Comparison of ENCODE assay signal across 26 cellular contexts in the genomic region with DNA sequence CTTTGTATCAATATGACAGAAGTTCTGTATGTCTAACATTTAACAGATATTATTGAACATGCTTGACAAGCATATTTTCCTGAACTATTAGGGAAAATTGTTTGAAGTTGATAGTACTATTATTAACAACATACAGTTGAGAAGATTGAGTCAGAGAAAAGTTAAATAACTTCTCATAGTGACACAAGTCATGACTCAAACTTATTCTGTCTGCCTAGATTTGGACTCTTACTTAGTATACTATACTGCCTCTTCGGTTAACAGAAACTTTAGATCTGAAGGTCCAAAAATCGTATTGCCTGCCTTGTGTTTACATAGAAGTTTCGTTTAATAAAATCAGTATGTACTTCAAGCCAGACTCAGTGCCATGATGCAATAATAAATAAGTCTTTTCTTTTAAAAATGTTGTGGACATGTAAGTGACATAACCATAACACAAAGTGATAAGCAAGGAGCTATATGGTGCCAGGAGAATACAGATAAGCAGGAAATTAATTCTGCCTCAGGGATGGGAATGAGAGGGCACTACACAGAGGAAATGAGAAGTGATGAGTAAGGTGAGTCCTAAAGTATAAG. TPM values are rescaled to one million over a fixed set of nuclear protein-coding genes. Genes with fewer than 3 reads are reported as not detected.
"Had no signal": no experiment of that assay in that cellular context is flagged by ENCODE, and none has a peak within 500 bp of the region (broad histone marks: within the 10 kb centered on the region; RNA-seq: fewer than 3 reads in every experiment).

No MANE protein-coding gene starts in this region.

- H3K9ac ChIP-seq: parathyroid adenoma had no signal

- H3K4me1 Mint-ChIP-seq: naive thymus-derived CD4-positive, alpha-beta T cell; stimulated activated memory B cell treated with anti-CD40 and anti-IgM and Interleukin-4, amounts not matched to agents 10 μg/mL and 1 μg/mL and 100 μg/mL, for 72 hours had no signal

- H3K36me3 Mint-ChIP-seq: immature natural killer cell; naive thymus-derived CD4-positive, alpha-beta T cell; stimulated activated memory B cell treated with anti-CD40 and anti-IgM and Interleukin-4, amounts not matched to agents 10 μg/mL and 1 μg/mL and 100 μg/mL, for 72 hours had no signal

- H2AFZ ChIP-seq: parathyroid adenoma had no signal

- H3K27me3 Mint-ChIP-seq: stimulated activated memory B cell treated with anti-CD40 and anti-IgM and Interleukin-4, amounts not matched to agents 10 μg/mL and 1 μg/mL and 100 μg/mL, for 72 hours had no signal

- H3K4me1 ChIP-seq: esophagus squamous epithelium, parathyroid adenoma, prostate gland, spleen, tibial nerve, upper lobe of right lung, vagina had no signal

- H3K79me2 ChIP-seq: parathyroid adenoma had no signal

- H3K4me3 Mint-ChIP-seq: immature natural killer cell; naive thymus-derived CD4-positive, alpha-beta T cell; nephron progenitor cell; stimulated activated memory B cell treated with anti-CD40 and anti-IgM and Interleukin-4, amounts not matched to agents 10 μg/mL and 1 μg/mL and 100 μg/mL, for 72 hours; stimulated activated naive CD8-positive, alpha-beta T cell treated with anti-CD3 and anti-CD28 coated beads, Interleukin-15, Interleukin-2, amounts not matched to agents 100 ng/mL and 50 ng/mL, for 24 hours had no signal

- H3K27ac Mint-ChIP-seq: immature natural killer cell; naive thymus-derived CD4-positive, alpha-beta T cell; nephron progenitor cell; stimulated activated memory B cell treated with anti-CD40 and anti-IgM and Interleukin-4, amounts not matched to agents 10 μg/mL and 1 μg/mL and 100 μg/mL, for 72 hours; stimulated activated naive CD8-positive, alpha-beta T cell treated with anti-CD3 and anti-CD28 coated beads, Interleukin-15, Interleukin-2, amounts not matched to agents 100 ng/mL and 50 ng/mL, for 24 hours had no signal

- H3K27ac ChIP-seq: dorsolateral prefrontal cortex, esophagus squamous epithelium, parathyroid adenoma, prostate gland, spleen, tibial nerve, upper lobe of right lung, vagina had no signal

- H3K27me3 ChIP-seq: spleen, tibial nerve, upper lobe of right lung had no signal

- H3K36me3 ChIP-seq: esophagus squamous epithelium, prostate gland, spleen, tibial nerve, upper lobe of right lung, vagina had no signal

- H3K9me3 ChIP-seq: esophagus squamous epithelium, prostate gland, spleen, tibial nerve, upper lobe of right lung, vagina had no signal

- H3K4me3 ChIP-seq: dorsolateral prefrontal cortex, esophagus squamous epithelium, lung, prostate gland, spleen, tibial nerve, upper lobe of right lung, vagina had no signal

- ATAC-seq: left colon; left ventricle myocardium superior; naive thymus-derived CD4-positive, alpha-beta T cell; sciatic nerve; stimulated activated memory B cell treated with anti-CD40 and anti-IgM and Interleukin-4, amounts not matched to agents 10 μg/mL and 1 μg/mL and 100 μg/mL, for 72 hours; upper lobe of right lung had no signal

- H3K9me3 Mint-ChIP-seq: immature natural killer cell; naive thymus-derived CD4-positive, alpha-beta T cell; nephron progenitor cell; stimulated activated memory B cell treated with anti-CD40 and anti-IgM and Interleukin-4, amounts not matched to agents 10 μg/mL and 1 μg/mL and 100 μg/mL, for 72 hours; stimulated activated naive CD8-positive, alpha-beta T cell treated with anti-CD3 and anti-CD28 coated beads, Interleukin-15, Interleukin-2, amounts not matched to agents 100 ng/mL and 50 ng/mL, for 24 hours had no signal

- DNase-seq: cortex of kidney; dorsolateral prefrontal cortex; effector CD8-positive, alpha-beta T cell; esophagus squamous epithelium; foreskin fibroblast; immature natural killer cell; kidney; left colon; left ventricle myocardium superior; mesendoderm; naive thymus-derived CD4-positive, alpha-beta T cell; nephron progenitor cell; spleen; stimulated activated CD4-positive, alpha-beta T cell treated with anti-CD3 and anti-CD28 coated beads, Interleukin-15, amount 100 ng/mL, for 24 hours; stimulated activated CD4-positive, alpha-beta T cell treated with anti-CD3 and anti-CD28 coated beads, Interleukin-1b, Interleukin-23, amount 100 ng/mL, for 48 hours; stimulated activated CD4-positive, alpha-beta T cell treated with anti-CD3 and anti-CD28 coated beads, Interleukin-4, amount 100 ng/mL, for 24 hours; upper lobe of right lung had no signal

- FAIRE-seq: kidney had no signal

RNA-seq across cellular contexts. Expression of a gene that starts 48.0 kb away (rescaled TPM):
- total RNA-seq: esophagus squamous epithelium; mononuclear cell; naive thymus-derived CD4-positive, alpha-beta T cell; spleen; vagina had no signal
- polyA plus RNA-seq: immature natural killer cell; naive thymus-derived CD4-positive, alpha-beta T cell; spleen had no signal
